In the genomic region with DNA sequence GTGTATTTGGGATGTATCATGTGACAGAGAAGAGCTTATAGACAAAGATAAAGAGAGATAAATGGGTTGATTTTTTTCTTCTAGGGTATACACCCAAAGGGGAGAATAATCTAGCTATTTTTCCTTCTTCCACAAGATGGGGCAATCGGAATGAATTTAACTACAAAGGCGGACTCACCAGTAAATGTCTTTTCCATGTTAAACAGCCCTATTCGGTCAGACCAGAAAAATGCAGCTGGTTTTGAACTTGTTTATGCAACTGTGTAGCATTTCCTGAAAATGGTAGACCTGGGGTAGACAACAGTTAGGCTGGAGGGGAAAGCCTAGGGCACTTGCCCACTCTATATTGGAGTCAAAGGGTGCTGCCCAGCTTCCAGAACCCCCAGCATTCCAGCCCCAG, we compare ENCODE assay signal across 1 cellular context.
TF ChIP-seq lines count a peak whose summit lies in the region.

No MANE protein-coding gene starts in this region.

TF ChIP-seq in GM23338, 12 proteins besides CTCF, POLR2A, EP300 and RAD21 (continued from another document):
- TF ChIP-seq, protein P1, sequence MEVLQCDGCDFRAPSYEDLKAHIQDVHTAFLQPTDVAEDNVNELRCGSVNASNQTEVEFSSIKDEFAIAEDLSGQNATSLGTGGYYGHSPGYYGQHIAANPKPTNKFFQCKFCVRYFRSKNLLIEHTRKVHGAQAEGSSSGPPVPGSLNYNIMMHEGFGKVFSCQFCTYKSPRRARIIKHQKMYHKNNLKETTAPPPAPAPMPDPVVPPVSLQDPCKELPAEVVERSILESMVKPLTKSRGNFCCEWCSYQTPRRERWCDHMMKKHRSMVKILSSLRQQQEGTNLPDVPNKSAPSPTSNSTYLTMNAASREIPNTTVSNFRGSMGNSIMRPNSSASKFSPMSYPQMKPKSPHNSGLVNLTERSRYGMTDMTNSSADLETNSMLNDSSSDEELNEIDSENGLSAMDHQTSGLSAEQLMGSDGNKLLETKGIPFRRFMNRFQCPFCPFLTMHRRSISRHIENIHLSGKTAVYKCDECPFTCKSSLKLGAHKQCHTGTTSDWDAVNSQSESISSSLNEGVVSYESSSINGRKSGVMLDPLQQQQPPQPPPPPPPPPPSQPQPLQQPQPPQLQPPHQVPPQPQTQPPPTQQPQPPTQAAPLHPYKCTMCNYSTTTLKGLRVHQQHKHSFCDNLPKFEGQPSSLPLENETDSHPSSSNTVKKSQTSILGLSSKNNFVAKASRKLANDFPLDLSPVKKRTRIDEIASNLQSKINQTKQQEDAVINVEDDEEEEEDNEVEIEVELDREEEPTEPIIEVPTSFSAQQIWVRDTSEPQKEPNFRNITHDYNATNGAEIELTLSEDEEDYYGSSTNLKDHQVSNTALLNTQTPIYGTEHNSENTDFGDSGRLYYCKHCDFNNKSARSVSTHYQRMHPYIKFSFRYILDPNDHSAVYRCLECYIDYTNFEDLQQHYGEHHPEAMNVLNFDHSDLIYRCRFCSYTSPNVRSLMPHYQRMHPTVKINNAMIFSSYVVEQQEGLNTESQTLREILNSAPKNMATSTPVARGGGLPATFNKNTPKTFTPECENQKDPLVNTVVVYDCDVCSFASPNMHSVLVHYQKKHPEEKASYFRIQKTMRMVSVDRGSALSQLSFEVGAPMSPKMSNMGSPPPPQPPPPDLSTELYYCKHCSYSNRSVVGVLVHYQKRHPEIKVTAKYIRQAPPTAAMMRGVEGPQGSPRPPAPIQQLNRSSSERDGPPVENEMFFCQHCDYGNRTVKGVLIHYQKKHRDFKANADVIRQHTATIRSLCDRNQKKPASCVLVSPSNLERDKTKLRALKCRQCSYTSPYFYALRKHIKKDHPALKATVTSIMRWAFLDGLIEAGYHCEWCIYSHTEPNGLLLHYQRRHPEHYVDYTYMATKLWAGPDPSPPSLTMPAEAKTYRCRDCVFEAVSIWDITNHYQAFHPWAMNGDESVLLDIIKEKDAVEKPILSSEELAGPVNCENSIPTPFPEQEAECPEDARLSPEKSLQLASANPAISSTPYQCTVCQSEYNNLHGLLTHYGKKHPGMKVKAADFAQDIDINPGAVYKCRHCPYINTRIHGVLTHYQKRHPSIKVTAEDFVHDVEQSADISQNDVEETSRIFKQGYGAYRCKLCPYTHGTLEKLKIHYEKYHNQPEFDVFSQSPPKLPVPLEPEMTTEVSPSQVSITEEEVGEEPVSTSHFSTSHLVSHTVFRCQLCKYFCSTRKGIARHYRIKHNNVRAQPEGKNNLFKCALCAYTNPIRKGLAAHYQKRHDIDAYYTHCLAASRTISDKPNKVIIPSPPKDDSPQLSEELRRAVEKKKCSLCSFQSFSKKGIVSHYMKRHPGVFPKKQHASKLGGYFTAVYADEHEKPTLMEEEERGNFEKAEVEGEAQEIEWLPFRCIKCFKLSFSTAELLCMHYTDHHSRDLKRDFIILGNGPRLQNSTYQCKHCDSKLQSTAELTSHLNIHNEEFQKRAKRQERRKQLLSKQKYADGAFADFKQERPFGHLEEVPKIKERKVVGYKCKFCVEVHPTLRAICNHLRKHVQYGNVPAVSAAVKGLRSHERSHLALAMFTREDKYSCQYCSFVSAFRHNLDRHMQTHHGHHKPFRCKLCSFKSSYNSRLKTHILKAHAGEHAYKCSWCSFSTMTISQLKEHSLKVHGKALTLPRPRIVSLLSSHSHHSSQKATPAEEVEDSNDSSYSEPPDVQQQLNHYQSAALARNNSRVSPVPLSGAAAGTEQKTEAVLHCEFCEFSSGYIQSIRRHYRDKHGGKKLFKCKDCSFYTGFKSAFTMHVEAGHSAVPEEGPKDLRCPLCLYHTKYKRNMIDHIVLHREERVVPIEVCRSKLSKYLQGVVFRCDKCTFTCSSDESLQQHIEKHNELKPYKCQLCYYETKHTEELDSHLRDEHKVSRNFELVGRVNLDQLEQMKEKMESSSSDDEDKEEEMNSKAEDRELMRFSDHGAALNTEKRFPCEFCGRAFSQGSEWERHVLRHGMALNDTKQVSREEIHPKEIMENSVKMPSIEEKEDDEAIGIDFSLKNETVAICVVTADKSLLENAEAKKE (CRISPR knock-in tag; IDR thresholded peaks at IDR 0.05), result no peak
- TF ChIP-seq POLR2AphosphoS5 (IDR thresholded peaks at IDR 0.05; ENCODE audit: low read depth) (no peak), JUNB (IDR thresholded peaks at IDR 0.05; ENCODE audit: unreplicated experiment) (no peak), ZNF331 (CRISPR knock-in tag; IDR thresholded peaks at IDR 0.05; ENCODE audit: low read depth) (no peak), CREB1 (CRISPR knock-in tag; IDR thresholded peaks at IDR 0.05; ENCODE audit: low read depth) (no peak), EZH2phosphoT487 (IDR thresholded peaks at IDR 0.05; ENCODE audit: unreplicated experiment) (no peak), NANOG (IDR thresholded peaks at IDR 0.05; ENCODE audit: borderline replicate concordance) (no peak)
